In genomic region chr7:50327443-50327842, GRCh38 we compare ENCODE assay signal across 15 cellular contexts. TPM values are rescaled to one million over a fixed set of nuclear protein-coding genes. Genes with fewer than 3 reads are reported as not detected.
DNase-seq lines count a peak whose midpoint lies in the region; ATAC-seq and TF ChIP-seq lines count a peak whose summit lies in the region.
"Had no signal": no experiment of that assay in that cellular context is flagged by ENCODE, and none has a peak within 500 bp of the region (broad histone marks: within the 10 kb centered on the region; RNA-seq: fewer than 3 reads in every experiment).

No MANE protein-coding gene starts in this region.

- H3K27me3 Mint-ChIP-seq in activated T-helper 1 cell treated with anti-CD3 and anti-CD28 coated beads, Interleukin-12 subunit alpha, Interleukin-12 subunit beta, Interleukin-2, Interleukin-4 antibody, amounts not matched to agents 30 ng/mL and 10 ng/mL and 1 ng/mL, durations not matched to agents 14 hours and 24 hours and 36 hours (ENCODE audit: insufficient read depth), result no peaks in the 10 kb centered on the region

- intact Hi-C loops in activated T-helper 1 cell treated with anti-CD3 and anti-CD28 coated beads, Interleukin-12 subunit alpha, Interleukin-12 subunit beta, Interleukin-2, Interleukin-4 antibody, amounts not matched to agents 30 ng/mL and 10 ng/mL and 1 ng/mL, durations not matched to agents 14 hours and 24 hours and 36 hours (cut with micrococcal nuclease), result no loop called here
- intact Hi-C loops in Right ventricle myocardium inferior (cut with DNase I), result no loop called here

- H3K36me3 Mint-ChIP-seq in activated T-helper 1 cell treated with anti-CD3 and anti-CD28 coated beads, Interleukin-12 subunit alpha, Interleukin-12 subunit beta, Interleukin-2, Interleukin-4 antibody, amounts not matched to agents 30 ng/mL and 10 ng/mL and 1 ng/mL, durations not matched to agents 14 hours and 24 hours and 36 hours (ENCODE audit: low read depth), result peaks cover 64% of the 10 kb centered on the region
- H3K36me3 Mint-ChIP-seq: mesothelial cell of epicardium had no signal

- H3K9me3 Mint-ChIP-seq in activated T-helper 1 cell treated with anti-CD3 and anti-CD28 coated beads, Interleukin-12 subunit alpha, Interleukin-12 subunit beta, Interleukin-2, Interleukin-4 antibody, amounts not matched to agents 30 ng/mL and 10 ng/mL and 1 ng/mL, durations not matched to agents 14 hours and 24 hours and 36 hours, result no peaks in the 10 kb centered on the region
- H3K9me3 Mint-ChIP-seq: mesothelial cell of epicardium had no signal

- DNase-seq in GM10266 (ENCODE audit: extremely low spot score), result no peak
- DNase-seq in activated T-helper 1 cell treated with anti-CD3 and anti-CD28 coated beads, Interleukin-12 subunit alpha, Interleukin-12 subunit beta, Interleukin-2, Interleukin-4 antibody, amounts not matched to agents 30 ng/mL and 10 ng/mL and 1 ng/mL, durations not matched to agents 14 hours and 24 hours and 36 hours (ENCODE audit: low spot score), result no peak
- DNase-seq in mesenteric fat pad (ENCODE audit: low spot score), result no peak
- no peak for DNase-seq in Right ventricle myocardium inferior (ENCODE audit: missing footprints)
- no peak for DNase-seq in NCI-H510A treated with DMSO at 0.1 percent for 48 hours (lab: John Stamatoyannopoulos, UW)
- no peak for DNase-seq in GM13976 (ENCODE audit: low spot score)
- DNase-seq: activated CD4-positive, alpha-beta T cell treated with anti-CD3 and anti-CD28 coated beads, Interleukin-2, amount 50 U/mL, for 4 hours; H7; MV-4-11; NCI-H526; tibial artery had no signal

- in situ Hi-C loops in GM13976 (cut with MboI; ENCODE audit: low sequenced_read_pairs, unreplicated experiment), result no loop called here

- peak; percentile 2 for TF ChIP-seq CTCF in GM10266 (IDR thresholded peaks at IDR 0.05; ENCODE audit: control insufficient read depth, insufficient read depth, low read depth, missing control alignments)
- no peak for TF ChIP-seq CTCF in GM13976 (IDR thresholded peaks at IDR 0.05; ENCODE audit: borderline replicate concordance, control extremely low read depth, extremely low read depth, insufficient read depth, missing control alignments)

- no peak overlapping the region for H3K4me3 Mint-ChIP-seq in activated T-helper 1 cell treated with anti-CD3 and anti-CD28 coated beads, Interleukin-12 subunit alpha, Interleukin-12 subunit beta, Interleukin-2, Interleukin-4 antibody, amounts not matched to agents 30 ng/mL and 10 ng/mL and 1 ng/mL, durations not matched to agents 14 hours and 24 hours and 36 hours
- H3K4me3 Mint-ChIP-seq: mesothelial cell of epicardium had no signal

- H3K27ac Mint-ChIP-seq in activated T-helper 1 cell treated with anti-CD3 and anti-CD28 coated beads, Interleukin-12 subunit alpha, Interleukin-12 subunit beta, Interleukin-2, Interleukin-4 antibody, amounts not matched to agents 30 ng/mL and 10 ng/mL and 1 ng/mL, durations not matched to agents 14 hours and 24 hours and 36 hours, result peak overlapping the region; percentile 54
- H3K27ac Mint-ChIP-seq: mesothelial cell of epicardium had no signal

- ATAC-seq in GM19035 (IDR thresholded peaks at IDR 0.05; ENCODE audit: unreplicated experiment) (peak; percentile 35), HG02885 (IDR thresholded peaks at IDR 0.05; ENCODE audit: poor library complexity, unreplicated experiment) (peak; percentile 35), Right ventricle myocardium inferior (no peak)

- peaks cover 94% of the 10 kb centered on the region for H3K4me1 Mint-ChIP-seq in activated T-helper 1 cell treated with anti-CD3 and anti-CD28 coated beads, Interleukin-12 subunit alpha, Interleukin-12 subunit beta, Interleukin-2, Interleukin-4 antibody, amounts not matched to agents 30 ng/mL and 10 ng/mL and 1 ng/mL, durations not matched to agents 14 hours and 24 hours and 36 hours (ENCODE audit: low read depth)

RNA-seq across cellular contexts. Expression of gene IKZF1, which starts 22.9 kb away (rescaled TPM):
- 324 and 329 TPM in 2 replicates for total RNA-seq in activated T-helper 1 cell treated with anti-CD3 and anti-CD28 coated beads, Interleukin-12 subunit alpha, Interleukin-12 subunit beta, Interleukin-2, Interleukin-4 antibody, amounts not matched to agents 30 ng/mL and 10 ng/mL and 1 ng/mL, durations not matched to agents 14 hours and 24 hours and 36 hours
- total RNA-seq in mesenteric fat pad (22.0 TPM), Right ventricle myocardium inferior (3.5 TPM)
- total RNA-seq: renal cortical epithelial cell had no signal

Comparison
In these comparisons a context has a peak if more than half of its experiments do, and no peak if none do; other contexts are left out.
1. RNA of gene IKZF1, which starts 22.9 kb away (total RNA-seq): 324 to 329 TPM in activated T-helper 1 cell treated with anti-CD3 and anti-CD28 coated beads, Interleukin-12 subunit alpha, Interleukin-12 subunit beta, Interleukin-2, Interleukin-4 antibody, amounts not matched to agents 30 ng/mL and 10 ng/mL and 1 ng/mL, durations not matched to agents 14 hours and 24 hours and 36 hours; 22.0 TPM in mesenteric fat pad (single experiment) and 3.5 TPM in Right ventricle myocardium inferior (single experiment); every median in the first group is over 10 times any median in the second.